1 cellular context compared by ENCODE assay signal in genomic region chr2:1887915-1888314, GRCh38.
TF ChIP-seq lines count a peak whose summit lies in the region.

No MANE protein-coding gene starts in this region.

TF ChIP-seq in GM12878, 131 proteins besides CTCF, POLR2A, EP300 and RAD21 (continued from another document):
- no peak for TF ChIP-seq IRF4 (IDR thresholded peaks at IDR 0.05; ENCODE audit: low read depth, low read length)
- TF ChIP-seq PBX3 (IDR thresholded peaks at IDR 0.05; ENCODE audit: insufficient replicate concordance, low read depth, low read length): no peak
- TF ChIP-seq POLR2AphosphoS2 (IDR thresholded peaks at IDR 0.05; ENCODE audit: low read depth, low read length): no peak
- TF ChIP-seq YY1 (IDR thresholded peaks at IDR 0.05; ENCODE audit: low read depth, low read length): no peak
- TF ChIP-seq YBX1 (IDR thresholded peaks at IDR 0.05): no peak
- TF ChIP-seq BCLAF1 (IDR thresholded peaks at IDR 0.05): no peak
- TF ChIP-seq SREBF1 (IDR thresholded peaks at IDR 0.05; ENCODE audit: low read length): no peak
- TF ChIP-seq HDGF (IDR thresholded peaks at IDR 0.05): no peak
- TF ChIP-seq ZZZ3 (IDR thresholded peaks at IDR 0.05; ENCODE audit: control insufficient read depth, insufficient read length, low read depth): no peak
- no peak for TF ChIP-seq STAT1 (conservative IDR thresholded peaks at IDR 0.05)
- TF ChIP-seq WRNIP1 (IDR thresholded peaks at IDR 0.05; ENCODE audit: borderline replicate concordance, low read depth, low read length): no peak
- TF ChIP-seq POLR2AphosphoS5 (IDR thresholded peaks at IDR 0.05; ENCODE audit: low read length): no peak
TF ChIP-seq in GM12878: peak in this region for 0.
